In genomic region chr6:158597565-158597964, GRCh38 we compare ENCODE assay signal across 18 cellular contexts.
"Had no signal": no experiment of that assay in that cellular context is flagged by ENCODE, and none has a peak within 500 bp of the region (broad histone marks: within the 10 kb centered on the region; RNA-seq: fewer than 3 reads in every experiment).

No MANE protein-coding gene starts in this region.

- DNase-seq: activated CD4-positive, alpha-beta memory T cell treated with anti-CD3 and anti-CD28 coated beads, Interleukin-2, amount 10 ng/mL, durations not matched to agents 7 days and 5 days; activated CD4-positive, alpha-beta T cell treated with anti-CD3 and anti-CD28 coated beads for 48 hours; activated gamma-delta T cell treated with Interleukin-2 at 50 U/mL for 16 hours; brain microvascular endothelial cell; cerebellar nuclear complex; cortex of kidney; erythroblast; foreskin melanocyte; head of caudate nucleus; left lung; ovary; psoas muscle; right cardiac atrium; T-helper 2 cell had no signal

- H3K27ac ChIP-seq: brain microvascular endothelial cell, left lung, ovary, psoas muscle, skin epidermis, thoracic aorta, VCaP had no signal

- ATAC-seq: left lung, psoas muscle, right cardiac atrium had no signal

- FAIRE-seq: endometrium had no signal

- H3K27me3 ChIP-seq: brain microvascular endothelial cell, left lung, ovary had no signal

- H3K4me1 ChIP-seq: left lung, psoas muscle had no signal

- H3K4me3 Mint-ChIP-seq: activated CD4-positive, alpha-beta memory T cell treated with anti-CD3 and anti-CD28 coated beads, Interleukin-2, amount 10 ng/mL, durations not matched to agents 7 days and 5 days had no signal

- H3K4me1 Mint-ChIP-seq: activated CD4-positive, alpha-beta memory T cell treated with anti-CD3 and anti-CD28 coated beads, Interleukin-2, amount 10 ng/mL, durations not matched to agents 7 days and 5 days had no signal

- H3K4me3 ChIP-seq: left lung, ovary, psoas muscle, skin epidermis, thoracic aorta had no signal

- H3K9me3 Mint-ChIP-seq: activated CD4-positive, alpha-beta memory T cell treated with anti-CD3 and anti-CD28 coated beads, Interleukin-2, amount 10 ng/mL, durations not matched to agents 7 days and 5 days had no signal

- H3K27me3 Mint-ChIP-seq: activated CD4-positive, alpha-beta memory T cell treated with anti-CD3 and anti-CD28 coated beads, Interleukin-2, amount 10 ng/mL, durations not matched to agents 7 days and 5 days had no signal

- H3K9me3 ChIP-seq: left lung, ovary, psoas muscle, thoracic aorta had no signal

- H3K36me3 ChIP-seq: ovary had no signal
